18 cellular contexts compared by ENCODE assay signal in the genomic region with DNA sequence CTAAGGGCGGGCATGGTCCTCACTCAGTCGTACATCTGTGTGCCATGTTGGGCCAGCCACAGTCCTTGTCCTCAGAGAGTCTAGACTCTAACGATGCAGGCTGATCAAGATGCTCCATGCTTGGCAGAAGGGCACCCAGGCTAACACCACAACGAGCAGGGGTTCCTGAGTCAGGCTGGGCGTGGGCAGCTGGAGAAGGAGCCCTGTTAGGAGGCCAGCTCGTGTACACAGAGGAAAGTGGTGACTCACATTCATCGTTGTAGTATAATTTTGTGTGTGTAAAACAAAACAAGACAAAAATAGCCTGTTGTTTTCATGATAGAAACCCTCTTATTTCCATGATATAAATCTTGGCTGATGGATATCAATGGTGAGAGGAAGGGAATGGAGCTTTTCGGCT.
DNase-seq lines count a peak whose midpoint lies in the region; ATAC-seq and TF ChIP-seq lines count a peak whose summit lies in the region.
"Had no signal": no experiment of that assay in that cellular context is flagged by ENCODE, and none has a peak within 500 bp of the region (broad histone marks: within the 10 kb centered on the region; RNA-seq: fewer than 3 reads in every experiment).

No MANE protein-coding gene starts in this region.

- intact Hi-C loops in stomach (cut with DNase I; ENCODE audit: low total_unique reads) = no loop called here

- no peak overlapping the region for H3K4me3 ChIP-seq in stomach
- H3K4me3 ChIP-seq: ascending aorta had no signal

- no peak for TF ChIP-seq CTCF in stomach (IDR thresholded peaks at IDR 0.05)

- H3K4me1 ChIP-seq in stomach = peaks cover 33 to 81% (median 59%) of the 10 kb centered on the region in 4 donors

- H3K27ac ChIP-seq in stomach = peak overlapping the region; percentile 45 to 83 (median 77)
- H3K27ac ChIP-seq: 22Rv1 had no signal

- DNase-seq in DMS53 (lab: John Stamatoyannopoulos, UW) (peak; percentile 50), DMS53 treated with DMSO at 0.1 percent for 48 hours (lab: John Stamatoyannopoulos, UW; ENCODE audit: unreplicated experiment) (no peak), amniotic stem cell (lab: John Stamatoyannopoulos, UW) (peak; percentile 54), fibroblast of the conjunctiva (ENCODE audit: low read depth) (peak; percentile 33), stomach (peak; percentile 67), iPS-NIHi7 (ENCODE audit: extremely low spot score) (no peak), NCI-H748 treated with DMSO at 0.1 percent for 48 hours (lab: John Stamatoyannopoulos, UW) (no peak)
- DNase-seq: activated CD4-positive, alpha-beta T cell treated with anti-CD3 and anti-CD28 coated beads for 48 hours; activated T-cell treated with anti-CD3 and anti-CD28 coated beads, Interleukin-2, amount 50 U/mL, for 72 hours; left ventricle myocardium superior; NCI-H1092; NCI-H345; nephron progenitor cell; small intestine had no signal

- H3K27me3 ChIP-seq in stomach = no peaks in the 10 kb centered on the region
- H3K27me3 ChIP-seq: ascending aorta had no signal

- WGBS in stomach, 5 donors = 35 to 75% (median 51%) methylated on average over 8 of the region's 8 CpGs

- TF ChIP-seq EP300 in stomach (IDR thresholded peaks at IDR 0.05) = no peak

- no peak for TF ChIP-seq POLR2A in stomach (IDR thresholded peaks at IDR 0.05)

- ATAC-seq in GM18861 (IDR thresholded peaks at IDR 0.05; ENCODE audit: unreplicated experiment) = no peak
- ATAC-seq: activated T-cell treated with anti-CD3 and anti-CD28 coated beads, Interleukin-2, amount 50 U/mL, for 72 hours; left ventricle myocardium superior; Panc1 had no signal

- H3K9me3 ChIP-seq in stomach = no peaks in the 10 kb centered on the region
- H3K9me3 ChIP-seq: ascending aorta had no signal

- peaks cover 0 to 36% (median 21%) of the 10 kb centered on the region in 4 donors for H3K36me3 ChIP-seq in stomach

Comparison
In these comparisons a context has a peak if more than half of its experiments do, and no peak if none do; other contexts are left out.
1. DNase-seq: peak in DMS53 (single experiment), amniotic stem cell (single experiment), fibroblast of the conjunctiva (single experiment) and stomach (single experiment); none in DMS53 treated with DMSO at 0.1 percent for 48 hours (single experiment), iPS-NIHi7 (single experiment) and NCI-H748 treated with DMSO at 0.1 percent for 48 hours (single experiment).